Comparison of ENCODE assay signal across 25 cellular contexts in the genomic region with DNA sequence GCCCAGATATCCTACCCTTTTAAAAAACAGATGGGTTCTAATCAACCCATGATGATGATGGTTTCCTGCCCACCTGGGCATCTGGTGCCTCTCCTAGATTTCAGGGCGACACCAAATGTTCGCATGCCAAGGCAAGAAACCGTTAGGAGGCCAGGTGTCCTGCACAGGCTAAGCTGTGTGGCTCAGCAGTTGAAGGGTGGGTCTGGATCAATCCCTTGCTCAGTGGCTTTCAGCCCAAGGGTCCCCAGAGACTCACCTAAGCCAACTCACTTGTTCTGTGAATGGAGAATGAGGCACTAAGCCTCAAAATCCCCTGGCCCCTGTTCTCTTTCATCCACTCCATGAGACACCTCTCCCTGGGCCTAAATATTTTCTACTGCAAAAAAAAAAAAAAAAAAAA.
A peak's percentile ranks its signal among the peaks of the same experiment; 100 is the strongest.
DNase-seq lines count a peak whose midpoint lies in the region; ATAC-seq and TF ChIP-seq lines count a peak whose summit lies in the region.
"Had no signal": no experiment of that assay in that cellular context is flagged by ENCODE, and none has a peak within 500 bp of the region (broad histone marks: within the 10 kb centered on the region; RNA-seq: fewer than 3 reads in every experiment).

No MANE protein-coding gene starts in this region.

- H3K9me3 ChIP-seq in BLaER1 treated with 17β-estradiol and CSF1 and Interleukin-3, amounts not matched to agents 10 nM and 100 nM (replicated peaks in 1 of 11) = no peaks in the 10 kb centered on the region
- H3K9me3 ChIP-seq: heart left ventricle, SJCRH30, thyroid gland had no signal

- H3K36me3 ChIP-seq in BLaER1 treated with 17β-estradiol and CSF1 and Interleukin-3, amounts not matched to agents 10 nM and 100 nM = peaks cover 0 to 6% (median 0%) of the 10 kb centered on the region in 11 experiments; a peak in 2 of 22 replicates
- H3K36me3 ChIP-seq: heart left ventricle, SJCRH30, thyroid gland had no signal

- TF ChIP-seq CTCF in brain (conservative IDR thresholded peaks at IDR 0.05) = no peak

- DNase-seq in NCI-H1092 treated with DMSO at 0.1 percent for 48 hours (lab: John Stamatoyannopoulos, UW) (peak; percentile 15), NCI-H1092 (lab: John Stamatoyannopoulos, UW) (no peak), NCI-H524 treated with DMSO at 0.1 percent for 48 hours (lab: John Stamatoyannopoulos, UW) (peak; percentile 95), C1 segment of cervical spinal cord (lab: John Stamatoyannopoulos, UW) (no peak)
- no peak for DNase-seq in stimulated activated CD4-positive, alpha-beta T cell treated with anti-CD3 and anti-CD28 coated beads, Interleukin-4, amount 100 ng/mL, for 1 hour
- DNase-seq: cerebellar nuclear complex; COR-L47; heart left ventricle; left colon; mesenchymal stem cell; naive B cell; NK-92 treated with Interleukin-12 subunit alpha and Interleukin-12 subunit beta, amount 100 ng/mL, for 24 hours; occipital lobe; SJCRH30; stimulated activated CD4-positive, alpha-beta T cell treated with anti-CD3 and anti-CD28 coated beads, Interleukin-1b, Interleukin-23, amount 100 ng/mL, for 48 hours; T-helper 1 cell; thyroid gland had no signal

- H3K27ac ChIP-seq in BLaER1 treated with 17β-estradiol and CSF1 and Interleukin-3, amounts not matched to agents 10 nM and 100 nM = no peak overlapping the region; a peak in 1 of 22 replicates
- H3K27ac ChIP-seq: 22Rv1, epithelial cell of prostate, heart left ventricle, SJCRH30, skin epidermis, thyroid gland had no signal

- H3K27me3 Mint-ChIP-seq in brain = no peaks in the 10 kb centered on the region
- H3K27me3 Mint-ChIP-seq: naive B cell had no signal

- peaks cover 77% of the 10 kb centered on the region for H3K4me1 Mint-ChIP-seq in brain

- no peak for ATAC-seq in HG03378 (IDR thresholded peaks at IDR 0.05; ENCODE audit: unreplicated experiment)
- ATAC-seq: activated naive CD4-positive, alpha-beta T cell treated with anti-CD3 and anti-CD28 coated beads, Interleukin-2, amount 50 U/mL, for 72 hours; heart left ventricle; stimulated activated effector memory CD8-positive, alpha-beta T cell treated with anti-CD3 and anti-CD28 coated beads, Interleukin-12 subunit alpha, Interleukin-12 subunit beta, amount 100 ng/mL, for 72 hours had no signal

- no peak overlapping the region; a peak in 1 of 22 replicates for H3K9ac ChIP-seq in BLaER1 treated with 17β-estradiol and CSF1 and Interleukin-3, amounts not matched to agents 10 nM and 100 nM

- H3K9me3 Mint-ChIP-seq in brain = peaks cover 0 to 2% (median 0%) of the 10 kb centered on the region in 5 experiments
- H3K9me3 Mint-ChIP-seq: activated naive CD4-positive, alpha-beta T cell treated with anti-CD3 and anti-CD28 coated beads, Interleukin-2, amount 50 U/mL, for 72 hours; naive B cell; stimulated activated effector memory CD8-positive, alpha-beta T cell treated with anti-CD3 and anti-CD28 coated beads, Interleukin-12 subunit alpha, Interleukin-12 subunit beta, amount 100 ng/mL, for 72 hours had no signal

- peaks cover 0 to 63% (median 23%) of the 10 kb centered on the region in 11 experiments; a peak in 10 of 22 replicates for H4K20me1 ChIP-seq in BLaER1 treated with 17β-estradiol and CSF1 and Interleukin-3, amounts not matched to agents 10 nM and 100 nM

- H3K27me3 ChIP-seq in BLaER1 treated with 17β-estradiol and CSF1 and Interleukin-3, amounts not matched to agents 10 nM and 100 nM = no peaks in the 10 kb centered on the region
- H3K27me3 ChIP-seq: heart left ventricle, SJCRH30, thyroid gland had no signal

- no peaks in the 10 kb centered on the region for H3K36me3 Mint-ChIP-seq in brain
- H3K36me3 Mint-ChIP-seq: naive B cell had no signal

- peak overlapping the region; percentile 51 to 87 (median 68) for H3K4me2 ChIP-seq in BLaER1 treated with 17β-estradiol and CSF1 and Interleukin-3, amounts not matched to agents 10 nM and 100 nM

- H3K4me1 ChIP-seq in BLaER1 treated with 17β-estradiol and CSF1 and Interleukin-3, amounts not matched to agents 10 nM and 100 nM = peaks cover 82 to 100% (median 97%) of the 10 kb centered on the region in 10 experiments

- peak overlapping the region in 1 of 5 experiments; percentile 8 for H3K4me3 Mint-ChIP-seq in brain
- H3K4me3 Mint-ChIP-seq: stimulated activated effector memory CD8-positive, alpha-beta T cell treated with anti-CD3 and anti-CD28 coated beads, Interleukin-12 subunit alpha, Interleukin-12 subunit beta, amount 100 ng/mL, for 72 hours had no signal

- H3K4me3 ChIP-seq in BLaER1 treated with 17β-estradiol and CSF1 and Interleukin-3, amounts not matched to agents 10 nM and 100 nM = no peak overlapping the region
- H3K4me3 ChIP-seq: heart left ventricle, SJCRH30, skin epidermis, thyroid gland had no signal

- H3K27ac Mint-ChIP-seq in brain = peak overlapping the region in 3 of 5 experiments; percentile 55 to 67 (median 63)
- H3K27ac Mint-ChIP-seq: stimulated activated effector memory CD8-positive, alpha-beta T cell treated with anti-CD3 and anti-CD28 coated beads, Interleukin-12 subunit alpha, Interleukin-12 subunit beta, amount 100 ng/mL, for 72 hours had no signal

Comparison
In these comparisons a context has a peak if more than half of its experiments do, and no peak if none do; other contexts are left out.
1. DNase-seq: peak in NCI-H1092 treated with DMSO at 0.1 percent for 48 hours (single experiment) and NCI-H524 treated with DMSO at 0.1 percent for 48 hours (single experiment); none in NCI-H1092 (single experiment), stimulated activated CD4-positive, alpha-beta T cell treated with anti-CD3 and anti-CD28 coated beads, Interleukin-4, amount 100 ng/mL, for 1 hour (single experiment) and C1 segment of cervical spinal cord (0 of 14).